4 cellular contexts compared by ENCODE assay signal in the genomic region with DNA sequence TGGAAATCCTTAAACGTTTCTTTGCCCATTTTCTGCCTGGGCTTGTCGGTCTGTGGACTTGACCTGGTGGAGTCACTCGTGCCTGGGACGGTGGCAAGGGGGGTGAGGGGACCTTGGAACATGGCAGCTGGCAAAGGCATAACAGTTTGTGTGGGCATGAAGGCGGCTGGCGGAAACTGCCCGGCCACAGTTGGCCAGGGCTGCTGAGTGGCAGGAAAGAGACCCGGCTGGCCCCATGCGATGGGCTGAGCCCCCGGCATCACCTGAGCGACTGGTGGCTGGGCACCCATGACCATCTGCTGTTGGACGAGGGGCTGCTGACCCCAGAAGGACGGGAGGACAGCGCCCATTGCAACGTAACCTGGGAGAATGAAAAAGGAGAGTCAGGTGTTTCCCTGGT. TPM values are rescaled to one million over a fixed set of nuclear protein-coding genes. Genes with fewer than 3 reads are reported as not detected.
"Had no signal": no experiment of that assay in that cellular context is flagged by ENCODE, and none has a peak within 500 bp of the region (broad histone marks: within the 10 kb centered on the region; RNA-seq: fewer than 3 reads in every experiment).

No MANE protein-coding gene starts in this region.

- H3K4me3 ChIP-seq: GM12878 had no signal

- ATAC-seq: GM12878 had no signal

- DNase-seq: GDM1, GF-D8 had no signal

RNA-seq across cellular contexts. Expression of a gene that starts 49.3 kb away (rescaled TPM):
- total RNA-seq: G401, GM12878 had no signal
- polyA plus RNA-seq: GM12878 had no signal
